In the genomic region with DNA sequence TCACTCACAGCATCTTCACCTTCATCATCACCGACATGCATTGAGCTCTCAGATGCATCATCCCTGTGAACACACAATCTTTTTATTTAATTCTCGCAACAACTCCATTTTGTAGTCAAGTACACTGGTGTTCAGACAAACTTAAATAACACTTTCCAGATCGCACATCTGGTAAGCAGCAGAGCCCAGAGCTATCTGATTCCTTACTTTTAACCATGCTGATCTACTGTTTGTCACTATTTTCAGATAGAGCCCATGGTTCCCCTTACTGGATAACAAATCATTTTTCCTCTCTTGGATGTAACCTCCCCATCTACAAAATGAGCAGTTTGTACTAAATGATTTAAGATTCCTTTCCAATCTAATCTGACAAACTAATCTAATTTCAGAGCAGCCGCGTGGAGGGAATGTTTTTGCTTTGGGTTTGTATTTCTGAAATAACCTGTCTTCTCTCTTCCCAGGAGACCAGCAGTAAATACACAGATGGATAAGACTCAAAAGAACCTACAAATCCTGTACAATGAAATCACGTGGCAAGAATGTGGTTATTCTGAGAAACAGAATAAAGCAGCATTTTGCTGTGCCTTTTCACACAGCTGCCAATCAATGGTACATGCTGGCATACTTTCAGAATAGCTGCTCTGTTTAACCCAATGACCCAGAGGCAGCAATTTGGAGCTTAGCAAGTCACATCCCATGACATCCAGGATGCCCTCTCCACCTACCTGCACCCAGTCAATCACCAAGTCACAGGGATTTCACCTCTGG, we compare ENCODE assay signal across 2 cellular contexts.
TF ChIP-seq lines count a peak whose summit lies in the region.

No MANE protein-coding gene starts in this region.

TF ChIP-seq in H1, 55 proteins besides CTCF, POLR2A, EP300 and RAD21:
- TF ChIP-seq YY1 (IDR thresholded peaks at IDR 0.05; ENCODE audit: low read depth, low read length): no peak
- TF ChIP-seq BRCA1 (IDR thresholded peaks at IDR 0.05; ENCODE audit: low read depth, low read length): no peak
- no peak for TF ChIP-seq FOSL1 (IDR thresholded peaks at IDR 0.05; ENCODE audit: insufficient read depth, low read depth, low read length)
- no peak for TF ChIP-seq CBX8 (IDR thresholded peaks at IDR 0.05; ENCODE audit: borderline replicate concordance, low read depth, low read length)
- TF ChIP-seq RBBP5 (IDR thresholded peaks at IDR 0.05; ENCODE audit: borderline replicate concordance, low read depth, low read length): no peak
- no peak for TF ChIP-seq TBP (IDR thresholded peaks at IDR 0.05; ENCODE audit: low read depth, low read length)
- no peak for TF ChIP-seq ZNF274 (IDR thresholded peaks at IDR 0.05; ENCODE audit: borderline replicate concordance, extremely low read depth, low read length)
- no peak for TF ChIP-seq TEAD4 (IDR thresholded peaks at IDR 0.05; ENCODE audit: low read depth, low read length)
- no peak for TF ChIP-seq CBX5 (IDR thresholded peaks at IDR 0.05; ENCODE audit: low read depth, low read length)

TF ChIP-seq in neural cell, 6 proteins besides CTCF, POLR2A, EP300 and RAD21:
- TF ChIP-seq TAF1 (IDR thresholded peaks at IDR 0.05; ENCODE audit: low read depth): no peak
- TF ChIP-seq SMC3 (conservative IDR thresholded peaks at IDR 0.05; ENCODE audit: poor library complexity): peak; percentile 23
- TF ChIP-seq, protein P1, sequence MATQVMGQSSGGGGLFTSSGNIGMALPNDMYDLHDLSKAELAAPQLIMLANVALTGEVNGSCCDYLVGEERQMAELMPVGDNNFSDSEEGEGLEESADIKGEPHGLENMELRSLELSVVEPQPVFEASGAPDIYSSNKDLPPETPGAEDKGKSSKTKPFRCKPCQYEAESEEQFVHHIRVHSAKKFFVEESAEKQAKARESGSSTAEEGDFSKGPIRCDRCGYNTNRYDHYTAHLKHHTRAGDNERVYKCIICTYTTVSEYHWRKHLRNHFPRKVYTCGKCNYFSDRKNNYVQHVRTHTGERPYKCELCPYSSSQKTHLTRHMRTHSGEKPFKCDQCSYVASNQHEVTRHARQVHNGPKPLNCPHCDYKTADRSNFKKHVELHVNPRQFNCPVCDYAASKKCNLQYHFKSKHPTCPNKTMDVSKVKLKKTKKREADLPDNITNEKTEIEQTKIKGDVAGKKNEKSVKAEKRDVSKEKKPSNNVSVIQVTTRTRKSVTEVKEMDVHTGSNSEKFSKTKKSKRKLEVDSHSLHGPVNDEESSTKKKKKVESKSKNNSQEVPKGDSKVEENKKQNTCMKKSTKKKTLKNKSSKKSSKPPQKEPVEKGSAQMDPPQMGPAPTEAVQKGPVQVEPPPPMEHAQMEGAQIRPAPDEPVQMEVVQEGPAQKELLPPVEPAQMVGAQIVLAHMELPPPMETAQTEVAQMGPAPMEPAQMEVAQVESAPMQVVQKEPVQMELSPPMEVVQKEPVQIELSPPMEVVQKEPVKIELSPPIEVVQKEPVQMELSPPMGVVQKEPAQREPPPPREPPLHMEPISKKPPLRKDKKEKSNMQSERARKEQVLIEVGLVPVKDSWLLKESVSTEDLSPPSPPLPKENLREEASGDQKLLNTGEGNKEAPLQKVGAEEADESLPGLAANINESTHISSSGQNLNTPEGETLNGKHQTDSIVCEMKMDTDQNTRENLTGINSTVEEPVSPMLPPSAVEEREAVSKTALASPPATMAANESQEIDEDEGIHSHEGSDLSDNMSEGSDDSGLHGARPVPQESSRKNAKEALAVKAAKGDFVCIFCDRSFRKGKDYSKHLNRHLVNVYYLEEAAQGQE (IDR thresholded peaks at IDR 0.05; ENCODE audit: borderline replicate concordance): peak; percentile 22
- no peak for TF ChIP-seq POLR2AphosphoS5 (IDR thresholded peaks at IDR 0.05)
- no peak for TF ChIP-seq EZH2 (IDR thresholded peaks at IDR 0.05; ENCODE audit: borderline replicate concordance, insufficient read depth, low read length, poor library complexity, severe bottlenecking)
- peak; percentile 25 for TF ChIP-seq MXI1 (conservative IDR thresholded peaks at IDR 0.05; ENCODE audit: poor library complexity, severe bottlenecking)
TF ChIP-seq in neural cell: peak in this region for 3.
